ENCODE assay signal across 28 cellular contexts in genomic region chr16:49523435-49524159, GRCh38.
"Had no signal": no experiment of that assay in that cellular context is flagged by ENCODE, and none has a peak within 500 bp of the region (broad histone marks: within the 10 kb centered on the region; RNA-seq: fewer than 3 reads in every experiment).

No MANE protein-coding gene starts in this region.

- H3K27me3 Mint-ChIP-seq: activated naive CD4-positive, alpha-beta T cell treated with anti-CD3 and anti-CD28 coated beads, Interleukin-2, amount 50 U/mL, for 24 hours had no signal

- H2AFZ ChIP-seq: hepatocyte had no signal

- H3K4me3 Mint-ChIP-seq: activated CD4-positive, alpha-beta memory T cell treated with anti-CD3 and anti-CD28 coated beads for 36 hours; activated naive CD4-positive, alpha-beta T cell treated with anti-CD3 and anti-CD28 coated beads, Interleukin-2, amount 50 U/mL, for 24 hours; neural crest cell had no signal

- H3K9me3 ChIP-seq: gastroesophageal sphincter, testis, uterus had no signal

- H3K27me3 ChIP-seq: cardiac muscle cell, gastroesophageal sphincter, hepatocyte, testis, uterus had no signal

- H3K36me3 Mint-ChIP-seq: activated CD4-positive, alpha-beta memory T cell treated with anti-CD3 and anti-CD28 coated beads for 36 hours; activated naive CD4-positive, alpha-beta T cell treated with anti-CD3 and anti-CD28 coated beads, Interleukin-2, amount 50 U/mL, for 24 hours had no signal

- H3K79me2 ChIP-seq: hepatocyte had no signal

- DNase-seq: activated CD4-positive, alpha-beta memory T cell treated with anti-CD3 and anti-CD28 coated beads for 36 hours; activated CD4-positive, alpha-beta T cell treated with anti-CD3 and anti-CD28 coated beads for 48 hours; activated T-cell treated with anti-CD3 and anti-CD28 coated beads, Interleukin-2, amount 50 U/mL, for 48 hours; anterior cingulate cortex; cerebellar nuclear complex; dorsolateral prefrontal cortex; effector memory CD4-positive, alpha-beta T cell; erythroblast; islet precursor cell; left cardiac atrium; mammary epithelial cell; occipital lobe; stimulated activated CD4-positive, alpha-beta T cell treated with anti-CD3 and anti-CD28 coated beads, Interleukin-12 subunit alpha, Interleukin-12 subunit beta, amount 100 ng/mL, for 4 hours; stimulated activated CD4-positive, alpha-beta T cell treated with anti-CD3 and anti-CD28 coated beads, Interleukin-4, amount 100 ng/mL, for 1 hour; stimulated activated naive CD8-positive, alpha-beta T cell treated with anti-CD3 and anti-CD28 coated beads, Interleukin-15, Interleukin-2, amounts not matched to agents 100 U/mL and 50 U/mL, for 24 hours; T-helper 9 cell; testis; trophoblast cell; uterus; WERI-Rb-1 had no signal

- H3K9me3 Mint-ChIP-seq: activated CD4-positive, alpha-beta memory T cell treated with anti-CD3 and anti-CD28 coated beads for 36 hours; activated naive CD4-positive, alpha-beta T cell treated with anti-CD3 and anti-CD28 coated beads, Interleukin-2, amount 50 U/mL, for 24 hours; activated T-helper 2 cell treated with anti-CD3 and anti-CD28 coated beads, Interferon-gamma antibody, Interleukin-2, Interleukin-4, amounts not matched to agents 10 μg/mL and 5 μg/mL and 100 μg/mL, durations not matched to agents 14 hours and 24 hours and 36 hours; neural crest cell had no signal

- H3K36me3 ChIP-seq: cardiac muscle cell, uterus, WERI-Rb-1 had no signal

- H3K4me1 ChIP-seq: uterus had no signal

- H3K4me3 ChIP-seq: cardiac muscle cell, coronary artery, dorsolateral prefrontal cortex, gastroesophageal sphincter, hepatocyte, testis, uterus had no signal

- ATAC-seq: activated CD4-positive, CD25-positive, alpha-beta regulatory T cell treated with anti-CD3 and anti-CD28 coated beads, Interleukin-2, amount 50 U/mL, for 24 hours; gastroesophageal sphincter; left cardiac atrium; stimulated activated naive CD8-positive, alpha-beta T cell treated with anti-CD3 and anti-CD28 coated beads, Interleukin-15, Interleukin-2, amounts not matched to agents 100 U/mL and 50 U/mL, for 24 hours had no signal

- H3K27ac ChIP-seq: cardiac muscle cell, coronary artery, gastroesophageal sphincter, hepatocyte, uterus, WERI-Rb-1 had no signal

- H3K27ac Mint-ChIP-seq: activated CD4-positive, alpha-beta memory T cell treated with anti-CD3 and anti-CD28 coated beads for 36 hours; activated naive CD4-positive, alpha-beta T cell treated with anti-CD3 and anti-CD28 coated beads, Interleukin-2, amount 50 U/mL, for 24 hours; activated T-helper 2 cell treated with anti-CD3 and anti-CD28 coated beads, Interferon-gamma antibody, Interleukin-2, Interleukin-4, amounts not matched to agents 10 μg/mL and 5 μg/mL and 100 μg/mL, durations not matched to agents 14 hours and 24 hours and 36 hours had no signal

- H3K4me2 ChIP-seq: hepatocyte had no signal
